23 cellular contexts compared by ENCODE assay signal in genomic region chr19:17415107-17415506, GRCh38. TPM values are rescaled to one million over a fixed set of nuclear protein-coding genes. Genes with fewer than 3 reads are reported as not detected.
A peak's percentile ranks its signal among the peaks of the same experiment; 100 is the strongest.
DNase-seq lines count a peak whose midpoint lies in the region; ATAC-seq and TF ChIP-seq lines count a peak whose summit lies in the region.
"Had no signal": no experiment of that assay in that cellular context is flagged by ENCODE, and none has a peak within 500 bp of the region (broad histone marks: within the 10 kb centered on the region; RNA-seq: fewer than 3 reads in every experiment).

No MANE protein-coding gene starts in this region.

- H3K27ac ChIP-seq in hepatocyte (peak overlapping the region; percentile 60), smooth muscle cell (ENCODE audit: low read depth) (no peak overlapping the region)
- H3K27ac ChIP-seq: HL-60, transverse colon had no signal

- H3K36me3 ChIP-seq in hepatocyte (replicated peaks; ENCODE audit: insufficient read depth, low read depth) = no peaks in the 10 kb centered on the region
- H3K36me3 ChIP-seq in smooth muscle cell (ENCODE audit: low read depth) = no peaks in the 10 kb centered on the region
- H3K36me3 ChIP-seq: transverse colon had no signal

- H3K4me2 ChIP-seq in hepatocyte (peak overlapping the region; percentile 79), smooth muscle cell (peak overlapping the region; percentile 73)

- H3K36me3 Mint-ChIP-seq in activated naive CD4-positive, alpha-beta T cell treated with anti-CD3 and anti-CD28 coated beads, Interleukin-2, amount 10 ng/mL, durations not matched to agents 7 days and 5 days = peaks cover 35% of the 10 kb centered on the region
- H3K36me3 Mint-ChIP-seq in activated naive CD4-positive, alpha-beta T cell treated with anti-CD3 and anti-CD28 coated beads for 36 hours (ENCODE audit: low read depth) = peaks cover 16% of the 10 kb centered on the region

- peaks cover 13% of the 10 kb centered on the region for H3F3A ChIP-seq in smooth muscle cell (ENCODE audit: low read depth)

- no peaks in the 10 kb centered on the region for H3K27me3 Mint-ChIP-seq in activated naive CD4-positive, alpha-beta T cell treated with anti-CD3 and anti-CD28 coated beads, Interleukin-2, amount 10 ng/mL, durations not matched to agents 7 days and 5 days
- no peaks in the 10 kb centered on the region for H3K27me3 Mint-ChIP-seq in activated naive CD4-positive, alpha-beta T cell treated with anti-CD3 and anti-CD28 coated beads for 36 hours (ENCODE audit: low read depth)

- DNase-seq in activated naive CD4-positive, alpha-beta T cell treated with anti-CD3 and anti-CD28 coated beads, Interleukin-2, amount 10 ng/mL, durations not matched to agents 7 days and 5 days = no peak
- no peak for DNase-seq in activated naive CD4-positive, alpha-beta T cell treated with anti-CD3 and anti-CD28 coated beads for 36 hours
- DNase-seq in NCI-H82 (lab: John Stamatoyannopoulos, UW) = peak; percentile 99
- no peak for DNase-seq in hepatocyte (ENCODE audit: low spot score)
- no peak for DNase-seq in smooth muscle cell (lab: John Stamatoyannopoulos, UW; ENCODE audit: unreplicated experiment)
- no peak for DNase-seq in KG1 (lab: John Stamatoyannopoulos, UW)
- no peak for DNase-seq in stimulated activated CD8-positive, alpha-beta memory T cell treated with anti-CD3 and anti-CD28 coated beads, Interleukin-4, amount 100 ng/mL, for 48 hours
- DNase-seq: activated CD4-positive, alpha-beta T cell treated with anti-CD3 and anti-CD28 coated beads for 48 hours; activated CD8-positive, alpha-beta memory T cell treated with anti-CD3 and anti-CD28 coated beads, Interleukin-2, amount 50 U/mL, for 4 hours; activated naive CD4-positive, alpha-beta T cell; Calu3; GDM1; kidney glomerular epithelial cell; midbrain; NCI-H1048; NK-92 treated with Interleukin-12 subunit alpha and Interleukin-12 subunit beta, amount 100 ng/mL, for 24 hours; SW 1271; transverse colon had no signal

- H3K9ac ChIP-seq in smooth muscle cell (ENCODE audit: low read depth) = no peak overlapping the region

- H3K4me3 ChIP-seq in hepatocyte (peak overlapping the region; percentile 14), smooth muscle cell (peak overlapping the region; percentile 33)
- H3K4me3 ChIP-seq: transverse colon had no signal

- no peaks in the 10 kb centered on the region for H4K20me1 ChIP-seq in hepatocyte (ENCODE audit: insufficient read depth, poor library complexity, severe bottlenecking)
- no peaks in the 10 kb centered on the region for H4K20me1 ChIP-seq in smooth muscle cell (ENCODE audit: low read depth)

- H3K79me2 ChIP-seq in hepatocyte = no peaks in the 10 kb centered on the region
- H3K79me2 ChIP-seq in smooth muscle cell (ENCODE audit: low read depth) = no peaks in the 10 kb centered on the region

- H3K9me3 ChIP-seq in hepatocyte (ENCODE audit: low read depth) = no peaks in the 10 kb centered on the region
- no peaks in the 10 kb centered on the region for H3K9me3 ChIP-seq in smooth muscle cell (replicated peaks; ENCODE audit: low read depth)
- H3K9me3 ChIP-seq: transverse colon had no signal

- no peaks in the 10 kb centered on the region for H3K27me3 ChIP-seq in hepatocyte
- no peaks in the 10 kb centered on the region for H3K27me3 ChIP-seq in smooth muscle cell (ENCODE audit: low read depth)
- H3K27me3 ChIP-seq: transverse colon had no signal

- TF ChIP-seq CTCF in hepatocyte (IDR thresholded peaks at IDR 0.05; ENCODE audit: poor library complexity) = no peak
- no peak for TF ChIP-seq CTCF in smooth muscle cell (IDR thresholded peaks at IDR 0.05; ENCODE audit: borderline replicate concordance, insufficient read depth, poor library complexity, severe bottlenecking)

- 27% methylated on average over 6 of the region's 6 CpGs for WGBS in hepatocyte (ENCODE audit: low lambda C conversion rate, missing lambda C conversion rate)
- WGBS in smooth muscle cell (ENCODE audit: low lambda C conversion rate) = 12% methylated on average over 6 of the region's 6 CpGs

- CTCF ChIA-PET in activated naive CD4-positive, alpha-beta T cell treated with anti-CD3 and anti-CD28 coated beads, Interleukin-2, amount 10 ng/mL, durations not matched to agents 7 days and 5 days (lab: Charles Lee) = no interaction called here
- CTCF ChIA-PET in activated naive CD4-positive, alpha-beta T cell treated with anti-CD3 and anti-CD28 coated beads for 36 hours (lab: Charles Lee) = no interaction called here

- H3K4me3 Mint-ChIP-seq in activated naive CD4-positive, alpha-beta T cell treated with anti-CD3 and anti-CD28 coated beads, Interleukin-2, amount 10 ng/mL, durations not matched to agents 7 days and 5 days = no peak overlapping the region
- H3K4me3 Mint-ChIP-seq in activated naive CD4-positive, alpha-beta T cell treated with anti-CD3 and anti-CD28 coated beads for 36 hours = no peak overlapping the region
- H3K4me3 Mint-ChIP-seq: neural crest cell had no signal

- ATAC-seq in HG03432 (IDR thresholded peaks at IDR 0.05; ENCODE audit: unreplicated experiment) = no peak

- H3K4me1 ChIP-seq in hepatocyte (ENCODE audit: insufficient read depth) = peaks cover 17% of the 10 kb centered on the region
- H3K4me1 ChIP-seq in smooth muscle cell (ENCODE audit: low read depth) = peaks cover 24% of the 10 kb centered on the region

- peak overlapping the region; percentile 61 for H2AFZ ChIP-seq in hepatocyte
- H2AFZ ChIP-seq in smooth muscle cell (ENCODE audit: low read depth) = peak overlapping the region; percentile 81

- peaks cover 32% of the 10 kb centered on the region for H3K4me1 Mint-ChIP-seq in activated naive CD4-positive, alpha-beta T cell treated with anti-CD3 and anti-CD28 coated beads, Interleukin-2, amount 10 ng/mL, durations not matched to agents 7 days and 5 days
- H3K4me1 Mint-ChIP-seq in activated naive CD4-positive, alpha-beta T cell treated with anti-CD3 and anti-CD28 coated beads for 36 hours (ENCODE audit: low read depth) = peaks cover 14% of the 10 kb centered on the region

- peak overlapping the region; percentile 33 for H3K27ac Mint-ChIP-seq in activated naive CD4-positive, alpha-beta T cell treated with anti-CD3 and anti-CD28 coated beads, Interleukin-2, amount 10 ng/mL, durations not matched to agents 7 days and 5 days
- no peak overlapping the region for H3K27ac Mint-ChIP-seq in activated naive CD4-positive, alpha-beta T cell treated with anti-CD3 and anti-CD28 coated beads for 36 hours

- intact Hi-C loops in activated naive CD4-positive, alpha-beta T cell treated with anti-CD3 and anti-CD28 coated beads for 36 hours (cut with micrococcal nuclease) = no loop called here

- H3K9me3 Mint-ChIP-seq in activated naive CD4-positive, alpha-beta T cell treated with anti-CD3 and anti-CD28 coated beads, Interleukin-2, amount 10 ng/mL, durations not matched to agents 7 days and 5 days = no peaks in the 10 kb centered on the region
- H3K9me3 Mint-ChIP-seq in activated naive CD4-positive, alpha-beta T cell treated with anti-CD3 and anti-CD28 coated beads for 36 hours = no peaks in the 10 kb centered on the region
- H3K9me3 Mint-ChIP-seq: neural crest cell had no signal

- no peaks in the 10 kb centered on the region for H3K9me2 ChIP-seq in hepatocyte (replicated peaks; ENCODE audit: insufficient read depth)

RNA-seq across cellular contexts. Expression of gene MVB12A, which starts 4.7 kb away (rescaled TPM):
- total RNA-seq in activated naive CD4-positive, alpha-beta T cell treated with anti-CD3 and anti-CD28 coated beads for 36 hours = 10 to 100 TPM; 29.3 to 32.1 TPM
- total RNA-seq in hepatocyte (36.1 and 46.4 TPM in 2 replicates), smooth muscle cell (46.6 and 68.1 TPM in 2 replicates)
- polyA plus RNA-seq in hepatocyte (65.2 and 77.1 TPM in 2 replicates), smooth muscle cell (89.6 and 98.1 TPM in 2 replicates)

RNA-seq across cellular contexts. Expression of gene BST2, which starts 9.7 kb away (rescaled TPM):
- 100 to 1,000 TPM; 117 to 121 TPM for total RNA-seq in activated naive CD4-positive, alpha-beta T cell treated with anti-CD3 and anti-CD28 coated beads for 36 hours
- total RNA-seq in hepatocyte = 43.2 and 50.1 TPM in 2 replicates
- polyA plus RNA-seq in hepatocyte = 129 and 195 TPM in 2 replicates
- total RNA-seq in smooth muscle cell = 3.7 and 5.2 TPM in 2 replicates
- polyA plus RNA-seq in smooth muscle cell = 14.4 and 22.4 TPM in 2 replicates
- total RNA-seq: neural crest cell had no signal

RNA-seq across cellular contexts. Expression of gene CCDC194, which starts 21.1 kb away (rescaled TPM):
- total RNA-seq in activated naive CD4-positive, alpha-beta T cell treated with anti-CD3 and anti-CD28 coated beads for 36 hours = under 1 TPM; 0.83 to 0.89 TPM
- total RNA-seq in hepatocyte (not detected in 2 replicates), smooth muscle cell (not detected in 2 replicates)
- polyA plus RNA-seq in hepatocyte (0.80 TPM in 1 of 2 replicates, not detected in the other), smooth muscle cell (not detected in 2 replicates)
- total RNA-seq: A172, Calu3, neural crest cell, transverse colon had no signal
- polyA plus RNA-seq: BJ had no signal

RNA-seq across cellular contexts. Expression of gene TMEM221, which starts 33.4 kb away (rescaled TPM):
- total RNA-seq in activated naive CD4-positive, alpha-beta T cell treated with anti-CD3 and anti-CD28 coated beads for 36 hours = not detected
- 1.0 and 1.2 TPM in 2 replicates for total RNA-seq in hepatocyte
- polyA plus RNA-seq in hepatocyte = 2.0 and 2.5 TPM in 2 replicates
- 0.31 and 1.5 TPM in 2 replicates for total RNA-seq in smooth muscle cell
- polyA plus RNA-seq in smooth muscle cell = 0.63 and 1.5 TPM in 2 replicates
- total RNA-seq: A172 had no signal

RNA-seq across cellular contexts. Expression of gene PLVAP, which starts 38.0 kb away (rescaled TPM):
- total RNA-seq in activated naive CD4-positive, alpha-beta T cell treated with anti-CD3 and anti-CD28 coated beads for 36 hours = not detected
- total RNA-seq in hepatocyte (1.4 and 1.8 TPM in 2 replicates), smooth muscle cell (0.31 TPM in 1 of 2 replicates, not detected in the other)
- polyA plus RNA-seq in hepatocyte (2.5 and 5.3 TPM in 2 replicates), smooth muscle cell (not detected in 2 replicates)
- total RNA-seq: A172, Calu3 had no signal
- polyA plus RNA-seq: BJ had no signal
